ENCODE assay signal across 25 cellular contexts in genomic region chr10:121610798-121611325, GRCh38. TPM values are rescaled to one million over a fixed set of nuclear protein-coding genes. Genes with fewer than 3 reads are reported as not detected.
DNase-seq lines count a peak whose midpoint lies in the region; ATAC-seq, FAIRE-seq and TF ChIP-seq lines count a peak whose summit lies in the region.
"Had no signal": no experiment of that assay in that cellular context is flagged by ENCODE, and none has a peak within 500 bp of the region (broad histone marks: within the 10 kb centered on the region; RNA-seq: fewer than 3 reads in every experiment).

No MANE protein-coding gene starts in this region.

- H3K4me1 ChIP-seq in A549 (0 out of 3 replicates have a peak, but pooled peaks cover 4% of the 10 kb centered on the region), mesendoderm (ENCODE audit: control insufficient read depth, low read depth, low read length) (peaks cover 2% of the 10 kb centered on the region)

- no peaks in the 10 kb centered on the region for H3K27me3 ChIP-seq in mesendoderm (ENCODE audit: insufficient read depth, low read length, poor library complexity)

- H3K4me3 ChIP-seq in A549 (no peak overlapping the region), choroid plexus epithelial cell (ENCODE audit: low read depth, low read length) (no peak overlapping the region), mesendoderm (ENCODE audit: low read length) (no peak overlapping the region)
- H3K4me3 ChIP-seq: suprapubic skin had no signal

- no peaks in the 10 kb centered on the region for H3K9me3 ChIP-seq in A549
- H3K9me3 ChIP-seq: suprapubic skin had no signal

- no peak overlapping the region for H3K18ac ChIP-seq in mesendoderm (ENCODE audit: low read length)

- no peaks in the 10 kb centered on the region for H3K79me1 ChIP-seq in mesendoderm (ENCODE audit: low read length)

- H2BK15ac ChIP-seq in mesendoderm (replicated peaks; ENCODE audit: low read depth): no peak overlapping the region

- TF ChIP-seq POLR2A in A549 (IDR thresholded peaks at IDR 0.05; ENCODE audit: low read length): no peak

- H3K27ac ChIP-seq in A549: peak overlapping the region; percentile 17 to 24; a peak in 2 of 6 replicates
- no peak overlapping the region for H3K27ac ChIP-seq in mesendoderm (ENCODE audit: low read depth, low read length)
- H3K27ac ChIP-seq: suprapubic skin had no signal

- FAIRE-seq in A549 (lab: Jason Lieb, UNC): no peak
- FAIRE-seq: colon, H54, kidney had no signal

- H4K5ac ChIP-seq in mesendoderm (ENCODE audit: low read length): no peak overlapping the region

- H2BK5ac ChIP-seq in mesendoderm (ENCODE audit: low read length): no peak overlapping the region

- H3K4ac ChIP-seq in mesendoderm (ENCODE audit: low read depth, low read length): no peak overlapping the region

- no peaks in the 10 kb centered on the region for H3K36me3 ChIP-seq in mesendoderm (ENCODE audit: control insufficient read depth, insufficient read depth, low read length)
- H3K36me3 ChIP-seq: suprapubic skin had no signal

- H3K56ac ChIP-seq in mesendoderm (ENCODE audit: low read length): no peak overlapping the region

- no peak overlapping the region for H2AK5ac ChIP-seq in mesendoderm (ENCODE audit: low read length)

- no peaks in the 10 kb centered on the region for H3K79me2 ChIP-seq in mesendoderm (ENCODE audit: control insufficient read depth, insufficient read depth, low read length)

- no peak for DNase-seq in A549 (ENCODE audit: low read depth in 1 of 2, low spot score in 1 of 2)
- DNase-seq in HPDE6-E6E7 (ENCODE audit: extremely low spot score): peak; percentile 25
- peak; percentile 10 for DNase-seq in choroid plexus epithelial cell (ENCODE audit: low read depth)
- peak; percentile 33 for DNase-seq in mesenteric fat pad (ENCODE audit: low spot score)
- DNase-seq in mesendoderm: no peak
- DNase-seq in NCI-H1436 treated with DMSO at 0.1 percent for 48 hours (lab: John Stamatoyannopoulos, UW): no peak
- no peak for DNase-seq in stimulated activated CD4-positive, alpha-beta T cell treated with anti-CD3 and anti-CD28 coated beads, Interleukin-4, amount 100 ng/mL, for 1 hour
- no peak for DNase-seq in iPS-NIHi11 (ENCODE audit: low spot score)
- DNase-seq: activated CD4-positive, alpha-beta T cell treated with anti-CD3 and anti-CD28 coated beads for 36 hours; activated naive CD4-positive, alpha-beta T cell treated with anti-CD3 and anti-CD28 coated beads, Interleukin-2, amount 50 U/mL, for 16 hours; aorta; CD4-positive, alpha-beta T cell; DMS79; hippocampal formation; KBM-7; kidney; MV-4-11; naive thymus-derived CD4-positive, alpha-beta T cell; NCI-H2029 treated with DMSO at 0.1 percent for 48 hours; NCI-H510A; stimulated activated CD4-positive, alpha-beta T cell treated with anti-CD3 and anti-CD28 coated beads, Interleukin-15, amount 100 ng/mL, for 24 hours had no signal

- CTCF ChIA-PET in A549 (lab: Yijun Ruan, JAX): interaction anchor here (2.0 kb wide), 1 partner anchor 51 kb away, joined by 4 read pairs; no protein-coding TSS in a partner anchor

- no peak overlapping the region for H3K4me2 ChIP-seq in A549
- no peak overlapping the region for H3K4me2 ChIP-seq in mesendoderm (ENCODE audit: low read length)

- WGBS in A549 (ENCODE audit: missing lambda C conversion rate): 85% methylated on average over 7 of the region's 7 CpGs
- WGBS in mesendoderm (ENCODE audit: extremely low coverage, insufficient coverage, low lambda C conversion rate): no CpG with 5 or more reads among the region's 7 CpGs

- no peak for TF ChIP-seq RAD21 in A549 (conservative IDR thresholded peaks at IDR 0.05 in 1 of 2, IDR thresholded peaks at IDR 0.05 in 1 of 2)

- TF ChIP-seq CTCF in A549 (IDR thresholded peaks at IDR 0.05) (no peak), choroid plexus epithelial cell (conservative IDR thresholded peaks at IDR 0.05; ENCODE audit: low read depth, low read length) (no peak)

- ATAC-seq in A549: no peak
- ATAC-seq: activated CD4-positive, alpha-beta T cell treated with anti-CD3 and anti-CD28 coated beads for 36 hours; naive thymus-derived CD4-positive, alpha-beta T cell had no signal

- H4K8ac ChIP-seq in mesendoderm (ENCODE audit: low read depth, low read length): no peak overlapping the region

- no peak overlapping the region for H3K23ac ChIP-seq in mesendoderm (ENCODE audit: low read length)

- no peak overlapping the region for H3K9ac ChIP-seq in mesendoderm (ENCODE audit: low read length)

- POLR2A ChIA-PET in A549 (lab: Yijun Ruan, JAX): interaction anchor here (0.5 kb wide), 1 partner anchor 225 kb away, joined by 7 read pairs; no protein-coding TSS in a partner anchor

- no peak for TF ChIP-seq EP300 in A549 (IDR thresholded peaks at IDR 0.05)

- H2BK120ac ChIP-seq in mesendoderm (ENCODE audit: low read depth, low read length): no peak overlapping the region

TF ChIP-seq in A549, 52 proteins besides CTCF, POLR2A, EP300 and RAD21:
- TF ChIP-seq RCOR1 (IDR thresholded peaks at IDR 0.05; ENCODE audit: low read depth, low read length): no peak
- TF ChIP-seq ELK1 (IDR thresholded peaks at IDR 0.05; ENCODE audit: low read depth, low read length): no peak
- no peak for TF ChIP-seq RNF2 (IDR thresholded peaks at IDR 0.05; ENCODE audit: borderline replicate concordance, low read depth)
- no peak for TF ChIP-seq REST (IDR thresholded peaks at IDR 0.05)
- TF ChIP-seq BCL3 (IDR thresholded peaks at IDR 0.05): no peak

RNA-seq across cellular contexts. Expression of gene FGFR2, which starts 12.6 kb away (rescaled TPM):
- 0.16 and 0.25 TPM in 2 replicates for polyA plus RNA-seq in A549 (2011; rRNA removed)
- 0.09 and 0.13 TPM in 2 replicates for polyA plus RNA-seq in A549 (2012; cell fraction: cytosol; rRNA removed)
- polyA plus RNA-seq in A549 (2012; cell fraction: nucleus; rRNA removed): 0.10 and 0.23 TPM in 2 replicates
- polyA plus RNA-seq in A549 (2017; fragmentation: RNase III; extraction: RNeasy Plus Mini Kit Qiagen cat#74134 plus additional on column Dnase treatment): 0.09 to 0.22 TPM (median 0.21 TPM) in 3 replicates
- 0.39 and 0.41 TPM in 2 replicates for polyA minus RNA-seq in A549 (2011; rRNA and poly(A)+ RNA removed)
- total RNA-seq in mesenteric fat pad: 1.4 TPM
- polyA plus RNA-seq in mesendoderm (2013, experiment 1 of 2): 14.4 TPM
- polyA plus RNA-seq in mesendoderm (2013, experiment 2 of 2): 14.3 TPM
- total RNA-seq: activated CD4-positive, alpha-beta T cell treated with anti-CD3 and anti-CD28 coated beads for 36 hours; activated CD8-positive, alpha-beta memory T cell treated with anti-CD3 and anti-CD28 coated beads for 36 hours had no signal
- polyA plus RNA-seq: naive thymus-derived CD4-positive, alpha-beta T cell had no signal

Comparison
In these comparisons a context has a peak if more than half of its experiments do, and no peak if none do; other contexts are left out.
1. DNase-seq: peak in HPDE6-E6E7 (single experiment), choroid plexus epithelial cell (single experiment) and mesenteric fat pad (single experiment); none in A549 (0 of 2), mesendoderm (single experiment), NCI-H1436 treated with DMSO at 0.1 percent for 48 hours (single experiment), stimulated activated CD4-positive, alpha-beta T cell treated with anti-CD3 and anti-CD28 coated beads, Interleukin-4, amount 100 ng/mL, for 1 hour (single experiment) and iPS-NIHi11 (single experiment).